22 cellular contexts compared by ENCODE assay signal in genomic region chrX:104621781-104622180, GRCh38. TPM values are rescaled to one million over a fixed set of nuclear protein-coding genes. Genes with fewer than 3 reads are reported as not detected.
DNase-seq lines count a peak whose midpoint lies in the region; ATAC-seq and TF ChIP-seq lines count a peak whose summit lies in the region.
"Had no signal": no experiment of that assay in that cellular context is flagged by ENCODE, and none has a peak within 500 bp of the region (broad histone marks: within the 10 kb centered on the region; RNA-seq: fewer than 3 reads in every experiment).

No MANE protein-coding gene starts in this region.

- intact Hi-C loops in MCF 10A (cut with micrococcal nuclease) (no loop called here), breast epithelium (cut with DNase I; ENCODE audit: low total_unique reads) (loop anchor here (10.0 kb wide), 1 partner anchor 833 kb away; no protein-coding TSS in a partner anchor)

- H3K4me1 ChIP-seq in breast epithelium: no peaks in the 10 kb centered on the region
- H3K4me1 ChIP-seq: BLaER1, Caco-2 had no signal

- TF ChIP-seq CTCF in MCF 10A (IDR thresholded peaks at IDR 0.05; ENCODE audit: unreplicated experiment) (no peak), breast epithelium (IDR thresholded peaks at IDR 0.05) (no peak), epithelial cell of esophagus (IDR thresholded peaks at IDR 0.05; ENCODE audit: insufficient read depth, low read depth, low read length, missing control alignments) (no peak)

- H3K4me1 Mint-ChIP-seq in MCF 10A (ENCODE audit: insufficient read depth, unreplicated experiment): peaks cover 6% of the 10 kb centered on the region
- H3K4me1 Mint-ChIP-seq: B cell; CD4-positive, CD25-positive, alpha-beta regulatory T cell; GM23338; H9 had no signal

- no peak overlapping the region for H3K27ac ChIP-seq in breast epithelium
- H3K27ac ChIP-seq: 22Rv1, BLaER1, C4-2B had no signal

- H3K4me3 Mint-ChIP-seq in MCF 10A (ENCODE audit: unreplicated experiment): no peak overlapping the region
- H3K4me3 Mint-ChIP-seq: B cell; CD4-positive, CD25-positive, alpha-beta regulatory T cell; CD8-positive, alpha-beta T cell; GM23338; H9 had no signal

- H3K27ac Mint-ChIP-seq in MCF 10A (ENCODE audit: low read depth, unreplicated experiment): no peak overlapping the region
- H3K27ac Mint-ChIP-seq: B cell; CD8-positive, alpha-beta T cell; GM23338; H9 had no signal

- H3K36me3 ChIP-seq in breast epithelium: no peaks in the 10 kb centered on the region
- H3K36me3 ChIP-seq: BLaER1 had no signal

- POLR2A ChIA-PET in MCF 10A (lab: Yijun Ruan, JAX): no interaction called here

- H3K4me3 ChIP-seq in breast epithelium: no peak overlapping the region
- no peak overlapping the region for H3K4me3 ChIP-seq in epithelial cell of esophagus (ENCODE audit: low read length)
- H3K4me3 ChIP-seq: BLaER1, GM12878, GM23338 had no signal

- CTCF ChIA-PET in MCF 10A (lab: Yijun Ruan, JAX): no interaction called here

- H3K9me3 Mint-ChIP-seq in MCF 10A (ENCODE audit: unreplicated experiment): peaks cover 7% of the 10 kb centered on the region
- H3K9me3 Mint-ChIP-seq: CD4-positive, CD25-positive, alpha-beta regulatory T cell; CD8-positive, alpha-beta T cell; GM23338 had no signal

- no peak for ATAC-seq in HG02840 (IDR thresholded peaks at IDR 0.05; ENCODE audit: low FRiP score, unreplicated experiment)
- no peak for ATAC-seq in GM19351 (IDR thresholded peaks at IDR 0.05; ENCODE audit: unreplicated experiment)
- ATAC-seq: CD8-positive, alpha-beta T cell; GM12878; GM23338; HCT116 had no signal

- H3K27me3 ChIP-seq in breast epithelium: peaks cover 0 to 22% of the 10 kb centered on the region in 2 donors
- H3K27me3 ChIP-seq: BLaER1 had no signal

- DNase-seq in MCF 10A (ENCODE audit: unreplicated experiment) (peak; percentile 29), breast epithelium (ENCODE audit: low spot score in 2 of 2) (no peak), epithelial cell of esophagus (ENCODE audit: low read depth) (peak; percentile 48), inferior parietal cortex (ENCODE audit: extremely low spot score) (peak; percentile 1), NCI-H146 (lab: John Stamatoyannopoulos, UW) (no peak)
- DNase-seq in stimulated activated naive CD4-positive, alpha-beta T cell treated with Interleukin-2 at 50 U/mL for 16 hours (lab: John Stamatoyannopoulos, UW): no peak
- DNase-seq: Caco-2; CD4-positive, CD25-positive, alpha-beta regulatory T cell; CD8-positive, alpha-beta T cell; DMS153; EL; GDM1; H9 had no signal

- no peak for TF ChIP-seq POLR2A in breast epithelium (IDR thresholded peaks at IDR 0.05)

- BruUV-seq in MCF 10A (replicated peaks; lab: Mats Ljungman, UMichigan): no TSS peak

- H3K9me3 ChIP-seq in breast epithelium: no peaks in the 10 kb centered on the region
- H3K9me3 ChIP-seq: BLaER1, Caco-2 had no signal

- H3K27me3 Mint-ChIP-seq in MCF 10A (ENCODE audit: insufficient read depth, unreplicated experiment): peaks cover 41% of the 10 kb centered on the region
- H3K27me3 Mint-ChIP-seq: B cell; CD4-positive, CD25-positive, alpha-beta regulatory T cell had no signal

- H3K36me3 Mint-ChIP-seq in MCF 10A (ENCODE audit: insufficient read depth, unreplicated experiment): no peaks in the 10 kb centered on the region
- H3K36me3 Mint-ChIP-seq: CD4-positive, CD25-positive, alpha-beta regulatory T cell; CD8-positive, alpha-beta T cell had no signal

RNA-seq across cellular contexts. Expression of gene IL1RAPL2, which starts 55.8 kb away (rescaled TPM):
- 3.2 and 4.4 TPM in 2 replicates for total RNA-seq in MCF 10A (2022)
- total RNA-seq in breast epithelium: under 1 TPM in 2 of 3 donors, not detected in 1; 0.44 to 0.66 TPM
- total RNA-seq: B cell; Caco-2; CD4-positive, CD25-positive, alpha-beta regulatory T cell; CD8-positive, alpha-beta T cell; GM12878; H9 had no signal

Comparison
In these comparisons a context has a peak if more than half of its experiments do, and no peak if none do; other contexts are left out.
1. DNase-seq: peak in MCF 10A (single experiment), epithelial cell of esophagus (single experiment) and inferior parietal cortex (single experiment); none in breast epithelium (0 of 2), stimulated activated naive CD4-positive, alpha-beta T cell treated with Interleukin-2 at 50 U/mL for 16 hours (single experiment) and NCI-H146 (single experiment).